In the genomic region with DNA sequence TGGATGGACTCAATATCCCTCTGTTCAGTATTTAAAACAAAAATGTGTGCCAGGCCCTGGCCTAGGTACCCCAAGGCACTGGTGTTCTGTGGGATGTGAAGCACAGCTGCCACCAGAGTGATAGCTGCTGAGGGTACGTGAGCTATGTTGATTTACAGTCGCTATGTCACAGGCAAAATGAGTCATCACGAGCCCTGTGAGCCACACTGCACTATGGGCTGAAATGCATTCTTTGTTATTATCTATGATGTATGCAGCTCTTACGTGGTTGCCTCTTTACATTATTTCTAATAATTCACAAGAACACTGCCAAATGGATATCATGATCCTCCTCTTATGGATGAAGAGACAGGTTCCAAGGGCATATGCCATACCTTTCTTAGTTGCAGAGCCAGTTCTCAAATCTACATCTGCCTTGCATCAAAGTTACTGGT, we compare ENCODE assay signal across 1 cellular context.
TF ChIP-seq lines count a peak whose summit lies in the region.

No MANE protein-coding gene starts in this region.

TF ChIP-seq in K562, 482 proteins besides CTCF, POLR2A, EP300 and RAD21 (continued from another document):
- TF ChIP-seq, protein P1, sequence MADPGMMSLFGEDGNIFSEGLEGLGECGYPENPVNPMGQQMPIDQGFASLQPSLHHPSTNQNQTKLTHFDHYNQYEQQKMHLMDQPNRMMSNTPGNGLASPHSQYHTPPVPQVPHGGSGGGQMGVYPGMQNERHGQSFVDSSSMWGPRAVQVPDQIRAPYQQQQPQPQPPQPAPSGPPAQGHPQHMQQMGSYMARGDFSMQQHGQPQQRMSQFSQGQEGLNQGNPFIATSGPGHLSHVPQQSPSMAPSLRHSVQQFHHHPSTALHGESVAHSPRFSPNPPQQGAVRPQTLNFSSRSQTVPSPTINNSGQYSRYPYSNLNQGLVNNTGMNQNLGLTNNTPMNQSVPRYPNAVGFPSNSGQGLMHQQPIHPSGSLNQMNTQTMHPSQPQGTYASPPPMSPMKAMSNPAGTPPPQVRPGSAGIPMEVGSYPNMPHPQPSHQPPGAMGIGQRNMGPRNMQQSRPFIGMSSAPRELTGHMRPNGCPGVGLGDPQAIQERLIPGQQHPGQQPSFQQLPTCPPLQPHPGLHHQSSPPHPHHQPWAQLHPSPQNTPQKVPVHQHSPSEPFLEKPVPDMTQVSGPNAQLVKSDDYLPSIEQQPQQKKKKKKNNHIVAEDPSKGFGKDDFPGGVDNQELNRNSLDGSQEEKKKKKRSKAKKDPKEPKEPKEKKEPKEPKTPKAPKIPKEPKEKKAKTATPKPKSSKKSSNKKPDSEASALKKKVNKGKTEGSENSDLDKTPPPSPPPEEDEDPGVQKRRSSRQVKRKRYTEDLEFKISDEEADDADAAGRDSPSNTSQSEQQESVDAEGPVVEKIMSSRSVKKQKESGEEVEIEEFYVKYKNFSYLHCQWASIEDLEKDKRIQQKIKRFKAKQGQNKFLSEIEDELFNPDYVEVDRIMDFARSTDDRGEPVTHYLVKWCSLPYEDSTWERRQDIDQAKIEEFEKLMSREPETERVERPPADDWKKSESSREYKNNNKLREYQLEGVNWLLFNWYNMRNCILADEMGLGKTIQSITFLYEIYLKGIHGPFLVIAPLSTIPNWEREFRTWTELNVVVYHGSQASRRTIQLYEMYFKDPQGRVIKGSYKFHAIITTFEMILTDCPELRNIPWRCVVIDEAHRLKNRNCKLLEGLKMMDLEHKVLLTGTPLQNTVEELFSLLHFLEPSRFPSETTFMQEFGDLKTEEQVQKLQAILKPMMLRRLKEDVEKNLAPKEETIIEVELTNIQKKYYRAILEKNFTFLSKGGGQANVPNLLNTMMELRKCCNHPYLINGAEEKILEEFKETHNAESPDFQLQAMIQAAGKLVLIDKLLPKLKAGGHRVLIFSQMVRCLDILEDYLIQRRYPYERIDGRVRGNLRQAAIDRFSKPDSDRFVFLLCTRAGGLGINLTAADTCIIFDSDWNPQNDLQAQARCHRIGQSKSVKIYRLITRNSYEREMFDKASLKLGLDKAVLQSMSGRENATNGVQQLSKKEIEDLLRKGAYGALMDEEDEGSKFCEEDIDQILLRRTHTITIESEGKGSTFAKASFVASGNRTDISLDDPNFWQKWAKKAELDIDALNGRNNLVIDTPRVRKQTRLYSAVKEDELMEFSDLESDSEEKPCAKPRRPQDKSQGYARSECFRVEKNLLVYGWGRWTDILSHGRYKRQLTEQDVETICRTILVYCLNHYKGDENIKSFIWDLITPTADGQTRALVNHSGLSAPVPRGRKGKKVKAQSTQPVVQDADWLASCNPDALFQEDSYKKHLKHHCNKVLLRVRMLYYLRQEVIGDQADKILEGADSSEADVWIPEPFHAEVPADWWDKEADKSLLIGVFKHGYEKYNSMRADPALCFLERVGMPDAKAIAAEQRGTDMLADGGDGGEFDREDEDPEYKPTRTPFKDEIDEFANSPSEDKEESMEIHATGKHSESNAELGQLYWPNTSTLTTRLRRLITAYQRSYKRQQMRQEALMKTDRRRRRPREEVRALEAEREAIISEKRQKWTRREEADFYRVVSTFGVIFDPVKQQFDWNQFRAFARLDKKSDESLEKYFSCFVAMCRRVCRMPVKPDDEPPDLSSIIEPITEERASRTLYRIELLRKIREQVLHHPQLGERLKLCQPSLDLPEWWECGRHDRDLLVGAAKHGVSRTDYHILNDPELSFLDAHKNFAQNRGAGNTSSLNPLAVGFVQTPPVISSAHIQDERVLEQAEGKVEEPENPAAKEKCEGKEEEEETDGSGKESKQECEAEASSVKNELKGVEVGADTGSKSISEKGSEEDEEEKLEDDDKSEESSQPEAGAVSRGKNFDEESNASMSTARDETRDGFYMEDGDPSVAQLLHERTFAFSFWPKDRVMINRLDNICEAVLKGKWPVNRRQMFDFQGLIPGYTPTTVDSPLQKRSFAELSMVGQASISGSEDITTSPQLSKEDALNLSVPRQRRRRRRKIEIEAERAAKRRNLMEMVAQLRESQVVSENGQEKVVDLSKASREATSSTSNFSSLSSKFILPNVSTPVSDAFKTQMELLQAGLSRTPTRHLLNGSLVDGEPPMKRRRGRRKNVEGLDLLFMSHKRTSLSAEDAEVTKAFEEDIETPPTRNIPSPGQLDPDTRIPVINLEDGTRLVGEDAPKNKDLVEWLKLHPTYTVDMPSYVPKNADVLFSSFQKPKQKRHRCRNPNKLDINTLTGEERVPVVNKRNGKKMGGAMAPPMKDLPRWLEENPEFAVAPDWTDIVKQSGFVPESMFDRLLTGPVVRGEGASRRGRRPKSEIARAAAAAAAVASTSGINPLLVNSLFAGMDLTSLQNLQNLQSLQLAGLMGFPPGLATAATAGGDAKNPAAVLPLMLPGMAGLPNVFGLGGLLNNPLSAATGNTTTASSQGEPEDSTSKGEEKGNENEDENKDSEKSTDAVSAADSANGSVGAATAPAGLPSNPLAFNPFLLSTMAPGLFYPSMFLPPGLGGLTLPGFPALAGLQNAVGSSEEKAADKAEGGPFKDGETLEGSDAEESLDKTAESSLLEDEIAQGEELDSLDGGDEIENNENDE (IDR thresholded peaks at IDR 0.05; ENCODE audit: low read depth, low read length) = no peak
- TF ChIP-seq ZC3H4 (CRISPR knock-in tag; IDR thresholded peaks at IDR 0.05; ENCODE audit: borderline replicate concordance) = no peak
- TF ChIP-seq ZNF695 (CRISPR knock-in tag; IDR thresholded peaks at IDR 0.05) = no peak
- TF ChIP-seq, protein P2, sequence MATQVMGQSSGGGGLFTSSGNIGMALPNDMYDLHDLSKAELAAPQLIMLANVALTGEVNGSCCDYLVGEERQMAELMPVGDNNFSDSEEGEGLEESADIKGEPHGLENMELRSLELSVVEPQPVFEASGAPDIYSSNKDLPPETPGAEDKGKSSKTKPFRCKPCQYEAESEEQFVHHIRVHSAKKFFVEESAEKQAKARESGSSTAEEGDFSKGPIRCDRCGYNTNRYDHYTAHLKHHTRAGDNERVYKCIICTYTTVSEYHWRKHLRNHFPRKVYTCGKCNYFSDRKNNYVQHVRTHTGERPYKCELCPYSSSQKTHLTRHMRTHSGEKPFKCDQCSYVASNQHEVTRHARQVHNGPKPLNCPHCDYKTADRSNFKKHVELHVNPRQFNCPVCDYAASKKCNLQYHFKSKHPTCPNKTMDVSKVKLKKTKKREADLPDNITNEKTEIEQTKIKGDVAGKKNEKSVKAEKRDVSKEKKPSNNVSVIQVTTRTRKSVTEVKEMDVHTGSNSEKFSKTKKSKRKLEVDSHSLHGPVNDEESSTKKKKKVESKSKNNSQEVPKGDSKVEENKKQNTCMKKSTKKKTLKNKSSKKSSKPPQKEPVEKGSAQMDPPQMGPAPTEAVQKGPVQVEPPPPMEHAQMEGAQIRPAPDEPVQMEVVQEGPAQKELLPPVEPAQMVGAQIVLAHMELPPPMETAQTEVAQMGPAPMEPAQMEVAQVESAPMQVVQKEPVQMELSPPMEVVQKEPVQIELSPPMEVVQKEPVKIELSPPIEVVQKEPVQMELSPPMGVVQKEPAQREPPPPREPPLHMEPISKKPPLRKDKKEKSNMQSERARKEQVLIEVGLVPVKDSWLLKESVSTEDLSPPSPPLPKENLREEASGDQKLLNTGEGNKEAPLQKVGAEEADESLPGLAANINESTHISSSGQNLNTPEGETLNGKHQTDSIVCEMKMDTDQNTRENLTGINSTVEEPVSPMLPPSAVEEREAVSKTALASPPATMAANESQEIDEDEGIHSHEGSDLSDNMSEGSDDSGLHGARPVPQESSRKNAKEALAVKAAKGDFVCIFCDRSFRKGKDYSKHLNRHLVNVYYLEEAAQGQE (CRISPR knock-in tag; IDR thresholded peaks at IDR 0.05; ENCODE audit: low read depth) = no peak
- TF ChIP-seq, protein P3, sequence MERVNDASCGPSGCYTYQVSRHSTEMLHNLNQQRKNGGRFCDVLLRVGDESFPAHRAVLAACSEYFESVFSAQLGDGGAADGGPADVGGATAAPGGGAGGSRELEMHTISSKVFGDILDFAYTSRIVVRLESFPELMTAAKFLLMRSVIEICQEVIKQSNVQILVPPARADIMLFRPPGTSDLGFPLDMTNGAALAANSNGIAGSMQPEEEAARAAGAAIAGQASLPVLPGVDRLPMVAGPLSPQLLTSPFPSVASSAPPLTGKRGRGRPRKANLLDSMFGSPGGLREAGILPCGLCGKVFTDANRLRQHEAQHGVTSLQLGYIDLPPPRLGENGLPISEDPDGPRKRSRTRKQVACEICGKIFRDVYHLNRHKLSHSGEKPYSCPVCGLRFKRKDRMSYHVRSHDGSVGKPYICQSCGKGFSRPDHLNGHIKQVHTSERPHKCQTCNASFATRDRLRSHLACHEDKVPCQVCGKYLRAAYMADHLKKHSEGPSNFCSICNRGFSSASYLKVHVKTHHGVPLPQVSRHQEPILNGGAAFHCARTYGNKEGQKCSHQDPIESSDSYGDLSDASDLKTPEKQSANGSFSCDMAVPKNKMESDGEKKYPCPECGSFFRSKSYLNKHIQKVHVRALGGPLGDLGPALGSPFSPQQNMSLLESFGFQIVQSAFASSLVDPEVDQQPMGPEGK (CRISPR knock-in tag; IDR thresholded peaks at IDR 0.05; ENCODE audit: borderline replicate concordance) = no peak
- TF ChIP-seq, protein P4, sequence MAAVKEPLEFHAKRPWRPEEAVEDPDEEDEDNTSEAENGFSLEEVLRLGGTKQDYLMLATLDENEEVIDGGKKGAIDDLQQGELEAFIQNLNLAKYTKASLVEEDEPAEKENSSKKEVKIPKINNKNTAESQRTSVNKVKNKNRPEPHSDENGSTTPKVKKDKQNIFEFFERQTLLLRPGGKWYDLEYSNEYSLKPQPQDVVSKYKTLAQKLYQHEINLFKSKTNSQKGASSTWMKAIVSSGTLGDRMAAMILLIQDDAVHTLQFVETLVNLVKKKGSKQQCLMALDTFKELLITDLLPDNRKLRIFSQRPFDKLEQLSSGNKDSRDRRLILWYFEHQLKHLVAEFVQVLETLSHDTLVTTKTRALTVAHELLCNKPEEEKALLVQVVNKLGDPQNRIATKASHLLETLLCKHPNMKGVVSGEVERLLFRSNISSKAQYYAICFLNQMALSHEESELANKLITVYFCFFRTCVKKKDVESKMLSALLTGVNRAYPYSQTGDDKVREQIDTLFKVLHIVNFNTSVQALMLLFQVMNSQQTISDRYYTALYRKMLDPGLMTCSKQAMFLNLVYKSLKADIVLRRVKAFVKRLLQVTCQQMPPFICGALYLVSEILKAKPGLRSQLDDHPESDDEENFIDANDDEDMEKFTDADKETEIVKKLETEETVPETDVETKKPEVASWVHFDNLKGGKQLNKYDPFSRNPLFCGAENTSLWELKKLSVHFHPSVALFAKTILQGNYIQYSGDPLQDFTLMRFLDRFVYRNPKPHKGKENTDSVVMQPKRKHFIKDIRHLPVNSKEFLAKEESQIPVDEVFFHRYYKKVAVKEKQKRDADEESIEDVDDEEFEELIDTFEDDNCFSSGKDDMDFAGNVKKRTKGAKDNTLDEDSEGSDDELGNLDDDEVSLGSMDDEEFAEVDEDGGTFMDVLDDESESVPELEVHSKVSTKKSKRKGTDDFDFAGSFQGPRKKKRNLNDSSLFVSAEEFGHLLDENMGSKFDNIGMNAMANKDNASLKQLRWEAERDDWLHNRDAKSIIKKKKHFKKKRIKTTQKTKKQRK (IDR thresholded peaks at IDR 0.05; ENCODE audit: borderline replicate concordance, low read depth, low read length) = no peak
- no peak for TF ChIP-seq PHTF2 (CRISPR knock-in tag; IDR thresholded peaks at IDR 0.05)
- no peak for TF ChIP-seq ILF3 (IDR thresholded peaks at IDR 0.05; ENCODE audit: borderline replicate concordance)
- TF ChIP-seq MYNN (IDR thresholded peaks at IDR 0.05) = 0 out of 2 replicates have a peak, but pooled peaks have one; percentile 24
- TF ChIP-seq MYNN (CRISPR knock-in tag; IDR thresholded peaks at IDR 0.05) = no peak
